ENCODE assay signal across 12 cellular contexts in the genomic region with DNA sequence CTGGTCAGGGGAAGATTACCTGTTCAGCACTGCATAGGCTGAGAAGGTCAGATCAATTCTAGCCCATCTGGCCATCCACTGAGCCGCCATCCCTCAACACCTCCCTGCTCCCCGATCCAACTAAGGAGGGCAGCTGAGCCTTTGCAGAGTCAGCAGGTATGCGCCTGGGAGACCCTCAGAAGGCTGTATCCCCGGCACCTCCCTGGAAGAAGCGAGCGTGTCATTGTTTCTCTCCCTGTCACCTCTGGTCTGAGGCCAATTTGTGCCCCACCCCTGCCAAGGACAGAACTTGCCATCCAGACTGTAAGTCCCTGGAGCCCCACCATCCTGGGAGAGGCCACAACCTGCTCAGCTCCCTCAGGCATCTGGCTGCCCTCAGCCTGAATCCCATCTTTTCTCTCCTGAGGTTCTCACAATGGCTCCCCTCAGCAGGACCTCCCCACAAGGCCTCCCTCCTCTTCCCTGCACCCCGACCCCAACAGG. TPM values are rescaled to one million over a fixed set of nuclear protein-coding genes. Genes with fewer than 3 reads are reported as not detected.
DNase-seq lines count a peak whose midpoint lies in the region; ATAC-seq and TF ChIP-seq lines count a peak whose summit lies in the region.
"Had no signal": no experiment of that assay in that cellular context is flagged by ENCODE, and none has a peak within 500 bp of the region (broad histone marks: within the 10 kb centered on the region; RNA-seq: fewer than 3 reads in every experiment).

No MANE protein-coding gene starts in this region.

- no peak overlapping the region for H2AFZ ChIP-seq in neural cell (ENCODE audit: low read depth, low read length)

- peaks cover 7% of the 10 kb centered on the region for H3K36me3 Mint-ChIP-seq in activated naive CD8-positive, alpha-beta T cell
- H3K36me3 Mint-ChIP-seq in activated naive CD8-positive, alpha-beta T cell treated with anti-CD3 and anti-CD28 coated beads, Interleukin-2, amount 50 U/mL, for 24 hours (ENCODE audit: low read depth): peaks cover 6% of the 10 kb centered on the region

- no peak overlapping the region for H3K4me2 ChIP-seq in neural cell (ENCODE audit: low read length)

- H3K27ac Mint-ChIP-seq in activated naive CD8-positive, alpha-beta T cell: peak overlapping the region; percentile 28
- no peak overlapping the region for H3K27ac Mint-ChIP-seq in activated naive CD8-positive, alpha-beta T cell treated with anti-CD3 and anti-CD28 coated beads, Interleukin-2, amount 50 U/mL, for 24 hours

- peaks cover 4% of the 10 kb centered on the region for H3K79me2 ChIP-seq in neural cell (replicated peaks; ENCODE audit: insufficient read depth, low read length)

- H3K9ac ChIP-seq in neural cell (ENCODE audit: low read length): no peak overlapping the region

- peak overlapping the region; percentile 20 for H3K4me3 ChIP-seq in coronary artery
- peak overlapping the region; percentile 95 for H3K4me3 ChIP-seq in neural cell (ENCODE audit: low read length)
- peak overlapping the region in 1 of 4 donors; percentile 80 for H3K4me3 ChIP-seq in tibial nerve

- no peak for ATAC-seq in activated naive CD8-positive, alpha-beta T cell treated with anti-CD3 and anti-CD28 coated beads, Interleukin-2, amount 50 U/mL, for 24 hours

- no peaks in the 10 kb centered on the region for H3K27me3 Mint-ChIP-seq in activated naive CD8-positive, alpha-beta T cell
- H3K27me3 Mint-ChIP-seq in activated naive CD8-positive, alpha-beta T cell treated with anti-CD3 and anti-CD28 coated beads, Interleukin-2, amount 50 U/mL, for 24 hours: no peaks in the 10 kb centered on the region

- no peaks in the 10 kb centered on the region for H3K9me2 ChIP-seq in neural cell (ENCODE audit: insufficient read depth, low read length)

- TF ChIP-seq POLR2A in tibial nerve (IDR thresholded peaks at IDR 0.05): no peak

- no peak overlapping the region for H3K4me3 Mint-ChIP-seq in activated naive CD8-positive, alpha-beta T cell
- H3K4me3 Mint-ChIP-seq in activated naive CD8-positive, alpha-beta T cell treated with anti-CD3 and anti-CD28 coated beads, Interleukin-2, amount 50 U/mL, for 24 hours: no peak overlapping the region

- H3K27ac ChIP-seq in coronary artery: peak overlapping the region; percentile 12 to 73
- H3K27ac ChIP-seq in neural cell (ENCODE audit: low read length): no peak overlapping the region
- H3K27ac ChIP-seq in tibial nerve: peak overlapping the region in 3 of 4 donors; percentile 19 to 97 (median 95)

- peaks cover 0 to 72% (median 27%) of the 10 kb centered on the region in 4 donors for H3K4me1 ChIP-seq in tibial nerve

- peaks cover 45% of the 10 kb centered on the region for H3K4me1 Mint-ChIP-seq in activated naive CD8-positive, alpha-beta T cell (ENCODE audit: low read depth)
- peaks cover 38% of the 10 kb centered on the region for H3K4me1 Mint-ChIP-seq in activated naive CD8-positive, alpha-beta T cell treated with anti-CD3 and anti-CD28 coated beads, Interleukin-2, amount 50 U/mL, for 24 hours

- TF ChIP-seq EP300 in neural cell (conservative IDR thresholded peaks at IDR 0.05; ENCODE audit: poor library complexity, severe bottlenecking): no peak
- no peak for TF ChIP-seq EP300 in tibial nerve (IDR thresholded peaks at IDR 0.05)

- H4K20me1 ChIP-seq in neural cell (ENCODE audit: insufficient read depth): no peaks in the 10 kb centered on the region

- TF ChIP-seq RAD21 in neural cell (conservative IDR thresholded peaks at IDR 0.05): no peak

- H3K36me3 ChIP-seq in neural cell (ENCODE audit: insufficient read depth, low read length): no peaks in the 10 kb centered on the region
- peaks cover 0 to 18% (median 0%) of the 10 kb centered on the region in 3 donors for H3K36me3 ChIP-seq in tibial nerve

- no peak for DNase-seq in activated naive CD8-positive, alpha-beta T cell treated with anti-CD3 and anti-CD28 coated beads, Interleukin-2, amount 50 U/mL, for 24 hours
- DNase-seq in coronary artery (ENCODE audit: low spot score): no peak
- DNase-seq in tibial nerve (ENCODE audit: low spot score in 2 of 2): no peak
- DNase-seq in HuH-7 (ENCODE audit: low spot score): no peak
- no peak for DNase-seq in AG20443 (ENCODE audit: low spot score)
- DNase-seq in T-helper 1 cell: no peak
- DNase-seq: activated CD8-positive, alpha-beta memory T cell treated with anti-CD3 and anti-CD28 coated beads, Interleukin-2, amount 50 U/mL, for 4 hours; DMS53; NCI-H1105 treated with DMSO at 0.1 percent for 48 hours had no signal

- WGBS in tibial nerve, 2 donors: 82 to 85% methylated on average over 6 to 7 of the region's 7 CpGs

- no peaks in the 10 kb centered on the region for H3K9me3 ChIP-seq in neural cell (ENCODE audit: low read length)
- no peaks in the 10 kb centered on the region for H3K9me3 ChIP-seq in tibial nerve

- TF ChIP-seq CTCF in coronary artery (IDR thresholded peaks at IDR 0.05) (no peak), neural cell (IDR thresholded peaks at IDR 0.05; ENCODE audit: poor library complexity, severe bottlenecking) (no peak), tibial nerve (IDR thresholded peaks at IDR 0.05) (no peak)

- H3K27me3 ChIP-seq in neural cell (ENCODE audit: insufficient read depth, low read depth, low read length) (no peaks in the 10 kb centered on the region), tibial nerve (no peaks in the 10 kb centered on the region)

- H3F3A ChIP-seq in neural cell (ENCODE audit: insufficient read depth, low read length, poor library complexity, severe bottlenecking): no peaks in the 10 kb centered on the region

- no peaks in the 10 kb centered on the region for H3K9me3 Mint-ChIP-seq in activated naive CD8-positive, alpha-beta T cell (ENCODE audit: low read depth)
- H3K9me3 Mint-ChIP-seq in activated naive CD8-positive, alpha-beta T cell treated with anti-CD3 and anti-CD28 coated beads, Interleukin-2, amount 50 U/mL, for 24 hours: no peaks in the 10 kb centered on the region

TF ChIP-seq in neural cell, 6 proteins besides CTCF, POLR2A, EP300 and RAD21:
- TF ChIP-seq MXI1 (conservative IDR thresholded peaks at IDR 0.05; ENCODE audit: poor library complexity, severe bottlenecking): no peak
- no peak for TF ChIP-seq TAF1 (IDR thresholded peaks at IDR 0.05; ENCODE audit: low read depth)
- TF ChIP-seq EZH2 (IDR thresholded peaks at IDR 0.05; ENCODE audit: borderline replicate concordance, insufficient read depth, low read length, poor library complexity, severe bottlenecking): no peak
TF ChIP-seq in neural cell: peak in this region for 0.

RNA-seq across cellular contexts. Expression of gene CLTB, which starts 2.6 kb away (rescaled TPM):
- 239 and 245 TPM in 2 replicates for polyA plus RNA-seq in neural cell
- 116 and 124 TPM in 2 replicates for polyA minus RNA-seq in neural cell
- total RNA-seq in tibial nerve: 100 to 1,000 TPM; 183 to 233 (median 197) TPM

RNA-seq across cellular contexts. Expression of gene HIGD2A, which starts 25.2 kb away (rescaled TPM):
- polyA plus RNA-seq in neural cell: 61.8 and 81.3 TPM in 2 replicates
- polyA minus RNA-seq in neural cell: 36.0 and 41.3 TPM in 2 replicates
- 10 to 100 TPM; 54.3 to 96.3 (median 85.1) TPM for total RNA-seq in tibial nerve

RNA-seq across cellular contexts. Expression of gene NOP16, which starts 25.4 kb away (rescaled TPM):
- polyA plus RNA-seq in neural cell: 23.9 and 29.9 TPM in 2 replicates
- 12.5 and 12.7 TPM in 2 replicates for polyA minus RNA-seq in neural cell
- 10 to 100 TPM in 1 of 4 donors, 1 to 10 TPM in 3; 6.1 to 17.7 (median 6.6) TPM for total RNA-seq in tibial nerve

RNA-seq across cellular contexts. Expression of gene FAF2, which starts 34.4 kb away (rescaled TPM):
- polyA plus RNA-seq in neural cell: 30.8 and 33.6 TPM in 2 replicates
- polyA minus RNA-seq in neural cell: 51.9 and 54.0 TPM in 2 replicates
- total RNA-seq in tibial nerve: 10 to 100 TPM; 23.0 to 30.8 (median 29.4) TPM

RNA-seq across cellular contexts. Expression of gene ARL10, which starts 48.5 kb away (rescaled TPM):
- 12.7 and 22.8 TPM in 2 replicates for polyA plus RNA-seq in neural cell
- 38.5 and 41.1 TPM in 2 replicates for polyA minus RNA-seq in neural cell
- total RNA-seq in tibial nerve: 10 to 100 TPM; 12.0 to 54.6 (median 16.9) TPM
- total RNA-seq: NCI-H460 had no signal
